Comparison of ENCODE assay signal across 28 cellular contexts in the genomic region with DNA sequence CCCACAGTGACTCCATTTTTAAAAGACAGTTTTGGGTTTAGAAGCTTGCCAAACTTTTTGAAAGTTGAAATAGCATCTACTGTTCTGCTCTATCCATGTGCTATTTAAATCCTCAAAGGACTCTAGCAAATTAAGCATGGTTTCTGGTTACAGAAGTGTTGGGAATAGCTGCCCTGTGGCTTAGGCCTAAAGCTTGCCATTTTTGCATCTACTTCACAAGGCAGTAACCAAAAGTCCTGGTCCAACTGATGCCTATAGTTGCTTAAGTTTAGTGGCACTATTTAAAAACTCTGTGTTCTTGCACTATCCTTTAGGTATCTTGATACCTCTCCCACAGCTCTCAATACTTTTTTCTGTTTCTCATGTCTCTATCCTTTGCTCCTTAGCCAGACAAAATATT.
"Had no signal": no experiment of that assay in that cellular context is flagged by ENCODE, and none has a peak within 500 bp of the region (broad histone marks: within the 10 kb centered on the region; RNA-seq: fewer than 3 reads in every experiment).

No MANE protein-coding gene starts in this region.

- DNase-seq: activated CD4-positive, alpha-beta memory T cell treated with anti-CD3 and anti-CD28 coated beads, Interleukin-2, amount 10 ng/mL, durations not matched to agents 7 days and 5 days; activated CD4-positive, alpha-beta T cell treated with anti-CD3 and anti-CD28 coated beads for 36 hours; activated CD4-positive, alpha-beta T cell treated with anti-CD3 and anti-CD28 coated beads, Interleukin-2, amount 10 ng/mL, durations not matched to agents 24 days and 14 days; activated CD4-positive, alpha-beta T cell treated with anti-CD3 and anti-CD28 coated beads, Interleukin-2, amount 50 U/mL, for 4 hours; activated CD4-positive, CD25-positive, alpha-beta regulatory T cell; activated CD4-positive, CD25-positive, alpha-beta regulatory T cell treated with anti-CD3 and anti-CD28 coated beads, Interleukin-2, amount 50 U/mL, for 72 hours; activated CD8-positive, alpha-beta memory T cell treated with anti-CD3 and anti-CD28 coated beads, Interleukin-2, amount 50 U/mL, for 48 hours; activated gamma-delta T cell; activated naive CD4-positive, alpha-beta T cell; activated naive CD4-positive, alpha-beta T cell treated with anti-CD3 and anti-CD28 coated beads, Interleukin-2, amount 10 ng/mL, durations not matched to agents 7 days and 5 days; activated naive CD8-positive, alpha-beta T cell treated with anti-CD3 and anti-CD28 coated beads, Interleukin-2, amount 10 ng/mL, durations not matched to agents 7 days and 5 days; activated T-cell treated with anti-CD3 and anti-CD28 coated beads for 4 hours; activated T-cell treated with anti-CD3 and anti-CD28 coated beads, Interleukin-2, amount 50 U/mL, for 24 hours; activated T-cell treated with anti-CD3 and anti-CD28 coated beads, Interleukin-2, amount 50 U/mL, for 72 hours; brain microvascular endothelial cell; dorsolateral prefrontal cortex; effector memory CD4-positive, alpha-beta T cell; endodermal cell; foreskin melanocyte; T-helper 2 cell had no signal

- H3K9me3 ChIP-seq: ascending aorta, esophagus muscularis mucosa, gastroesophageal sphincter had no signal

- H3K4me1 ChIP-seq: ascending aorta had no signal

- H3K4me1 Mint-ChIP-seq: activated CD4-positive, alpha-beta memory T cell treated with anti-CD3 and anti-CD28 coated beads, Interleukin-2, amount 10 ng/mL, durations not matched to agents 7 days and 5 days; activated CD4-positive, alpha-beta T cell treated with anti-CD3 and anti-CD28 coated beads for 36 hours; activated CD4-positive, alpha-beta T cell treated with anti-CD3 and anti-CD28 coated beads, Interleukin-2, amount 10 ng/mL, durations not matched to agents 24 days and 14 days; activated naive CD4-positive, alpha-beta T cell treated with anti-CD3 and anti-CD28 coated beads, Interleukin-2, amount 10 ng/mL, durations not matched to agents 7 days and 5 days; activated naive CD8-positive, alpha-beta T cell treated with anti-CD3 and anti-CD28 coated beads, Interleukin-2, amount 10 ng/mL, durations not matched to agents 7 days and 5 days; central memory CD8-positive, alpha-beta T cell had no signal

- H3K4me3 ChIP-seq: ascending aorta, coronary artery, dorsolateral prefrontal cortex, esophagus muscularis mucosa, gastroesophageal sphincter had no signal

- FAIRE-seq: bronchial epithelial cell had no signal

- H3K4me3 Mint-ChIP-seq: activated CD4-positive, alpha-beta memory T cell treated with anti-CD3 and anti-CD28 coated beads, Interleukin-2, amount 10 ng/mL, durations not matched to agents 7 days and 5 days; activated CD4-positive, alpha-beta T cell treated with anti-CD3 and anti-CD28 coated beads for 36 hours; activated CD4-positive, alpha-beta T cell treated with anti-CD3 and anti-CD28 coated beads, Interleukin-2, amount 10 ng/mL, durations not matched to agents 24 days and 14 days; activated naive CD4-positive, alpha-beta T cell treated with anti-CD3 and anti-CD28 coated beads, Interleukin-2, amount 10 ng/mL, durations not matched to agents 7 days and 5 days; activated naive CD8-positive, alpha-beta T cell treated with anti-CD3 and anti-CD28 coated beads, Interleukin-2, amount 10 ng/mL, durations not matched to agents 7 days and 5 days; activated T-cell treated with anti-CD3 and anti-CD28 coated beads, Interleukin-2, amount 50 U/mL, for 24 hours; activated T-cell treated with anti-CD3 and anti-CD28 coated beads, Interleukin-2, amount 50 U/mL, for 72 hours; central memory CD8-positive, alpha-beta T cell; dendritic cell treated with granulocyte-macrophage colony-stimulating factor and Interleukin-4, amounts not matched to agents 40 ng/mL and 50 ng/mL, for 4 days; endodermal cell had no signal

- H3K27me3 ChIP-seq: ascending aorta, brain microvascular endothelial cell, esophagus muscularis mucosa, gastroesophageal sphincter had no signal

- H3K27ac ChIP-seq: ascending aorta, brain microvascular endothelial cell, coronary artery, dorsolateral prefrontal cortex, esophagus muscularis mucosa, gastroesophageal sphincter had no signal

- H3K36me3 ChIP-seq: ascending aorta, brain microvascular endothelial cell, esophagus muscularis mucosa, gastroesophageal sphincter had no signal

- H3K27me3 Mint-ChIP-seq: activated CD4-positive, alpha-beta memory T cell treated with anti-CD3 and anti-CD28 coated beads, Interleukin-2, amount 10 ng/mL, durations not matched to agents 7 days and 5 days; activated CD4-positive, alpha-beta T cell treated with anti-CD3 and anti-CD28 coated beads for 36 hours; activated CD4-positive, alpha-beta T cell treated with anti-CD3 and anti-CD28 coated beads, Interleukin-2, amount 10 ng/mL, durations not matched to agents 24 days and 14 days; activated naive CD4-positive, alpha-beta T cell treated with anti-CD3 and anti-CD28 coated beads, Interleukin-2, amount 10 ng/mL, durations not matched to agents 7 days and 5 days; activated naive CD8-positive, alpha-beta T cell treated with anti-CD3 and anti-CD28 coated beads, Interleukin-2, amount 10 ng/mL, durations not matched to agents 7 days and 5 days; central memory CD8-positive, alpha-beta T cell; dendritic cell treated with granulocyte-macrophage colony-stimulating factor and Interleukin-4, amounts not matched to agents 40 ng/mL and 50 ng/mL, for 4 days had no signal

- H3K27ac Mint-ChIP-seq: activated CD4-positive, alpha-beta memory T cell treated with anti-CD3 and anti-CD28 coated beads, Interleukin-2, amount 10 ng/mL, durations not matched to agents 7 days and 5 days; activated CD4-positive, alpha-beta T cell treated with anti-CD3 and anti-CD28 coated beads for 36 hours; activated CD4-positive, alpha-beta T cell treated with anti-CD3 and anti-CD28 coated beads, Interleukin-2, amount 10 ng/mL, durations not matched to agents 24 days and 14 days; activated naive CD4-positive, alpha-beta T cell treated with anti-CD3 and anti-CD28 coated beads, Interleukin-2, amount 10 ng/mL, durations not matched to agents 7 days and 5 days; activated naive CD4-positive, alpha-beta T cell treated with anti-CD3 and anti-CD28 coated beads, Interleukin-2, amount 50 U/mL, for 72 hours; activated naive CD8-positive, alpha-beta T cell treated with anti-CD3 and anti-CD28 coated beads, Interleukin-2, amount 10 ng/mL, durations not matched to agents 7 days and 5 days; activated T-cell treated with anti-CD3 and anti-CD28 coated beads, Interleukin-2, amount 50 U/mL, for 24 hours; activated T-cell treated with anti-CD3 and anti-CD28 coated beads, Interleukin-2, amount 50 U/mL, for 72 hours; dendritic cell treated with granulocyte-macrophage colony-stimulating factor and Interleukin-4, amounts not matched to agents 40 ng/mL and 50 ng/mL, for 4 days; endodermal cell had no signal

- H3K36me3 Mint-ChIP-seq: activated naive CD4-positive, alpha-beta T cell treated with anti-CD3 and anti-CD28 coated beads, Interleukin-2, amount 10 ng/mL, durations not matched to agents 7 days and 5 days; activated naive CD4-positive, alpha-beta T cell treated with anti-CD3 and anti-CD28 coated beads, Interleukin-2, amount 50 U/mL, for 72 hours; activated naive CD8-positive, alpha-beta T cell treated with anti-CD3 and anti-CD28 coated beads, Interleukin-2, amount 10 ng/mL, durations not matched to agents 7 days and 5 days had no signal

- H3K9me3 Mint-ChIP-seq: activated CD4-positive, alpha-beta memory T cell treated with anti-CD3 and anti-CD28 coated beads, Interleukin-2, amount 10 ng/mL, durations not matched to agents 7 days and 5 days; activated CD4-positive, alpha-beta T cell treated with anti-CD3 and anti-CD28 coated beads, Interleukin-2, amount 10 ng/mL, durations not matched to agents 24 days and 14 days; activated naive CD4-positive, alpha-beta T cell treated with anti-CD3 and anti-CD28 coated beads, Interleukin-2, amount 10 ng/mL, durations not matched to agents 7 days and 5 days; activated naive CD4-positive, alpha-beta T cell treated with anti-CD3 and anti-CD28 coated beads, Interleukin-2, amount 50 U/mL, for 72 hours; activated naive CD8-positive, alpha-beta T cell treated with anti-CD3 and anti-CD28 coated beads, Interleukin-2, amount 10 ng/mL, durations not matched to agents 7 days and 5 days; activated T-cell treated with anti-CD3 and anti-CD28 coated beads, Interleukin-2, amount 50 U/mL, for 24 hours; activated T-cell treated with anti-CD3 and anti-CD28 coated beads, Interleukin-2, amount 50 U/mL, for 72 hours; central memory CD8-positive, alpha-beta T cell; dendritic cell treated with granulocyte-macrophage colony-stimulating factor and Interleukin-4, amounts not matched to agents 40 ng/mL and 50 ng/mL, for 4 days; endodermal cell had no signal
